ENCODE assay signal across 9 cellular contexts in the genomic region with DNA sequence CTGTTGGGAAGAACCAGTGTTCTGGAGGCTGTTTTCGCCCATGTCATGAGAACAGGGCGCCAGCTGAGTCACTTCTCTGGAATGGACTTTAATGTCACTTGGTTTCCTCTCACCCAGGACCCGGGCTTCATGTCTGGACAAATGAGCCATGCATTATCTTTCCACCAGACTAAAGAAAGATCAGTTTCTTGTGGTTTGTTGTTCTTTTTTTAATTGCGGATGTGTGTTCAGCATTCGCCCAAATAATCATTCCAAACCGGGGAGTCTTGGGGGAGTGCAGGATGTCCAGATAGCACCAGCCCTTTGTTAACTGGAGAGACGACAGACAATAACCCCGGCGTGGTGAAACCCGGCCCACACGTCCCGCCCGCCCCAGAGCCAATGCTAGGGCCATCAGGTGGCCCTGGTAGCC.
DNase-seq lines count a peak whose midpoint lies in the region; ATAC-seq, FAIRE-seq and TF ChIP-seq lines count a peak whose summit lies in the region.
"Had no signal": no experiment of that assay in that cellular context is flagged by ENCODE, and none has a peak within 500 bp of the region (broad histone marks: within the 10 kb centered on the region; RNA-seq: fewer than 3 reads in every experiment).

No MANE protein-coding gene starts in this region.

- TF ChIP-seq POLR2A in upper lobe of left lung (IDR thresholded peaks at IDR 0.05): no peak

- peak in 1 of 4 donors; percentile 78 for TF ChIP-seq EP300 in upper lobe of left lung (IDR thresholded peaks at IDR 0.05)

- peak overlapping the region; percentile 69 for H2BK120ac ChIP-seq in mesenchymal stem cell (ENCODE audit: low read depth, low read length)

- peak overlapping the region; percentile 94 for H4K91ac ChIP-seq in mesenchymal stem cell (ENCODE audit: low read length)

- H3K14ac ChIP-seq in mesenchymal stem cell (ENCODE audit: low read length in 2 of 2): no peak overlapping the region

- WGBS in mesenchymal stem cell: 18% methylated on average over 12 of the region's 13 CpGs
- WGBS in upper lobe of left lung, 2 donors: 38 to 60% methylated on average over 9 to 13 of the region's 13 CpGs

- no peak overlapping the region for H3K23ac ChIP-seq in mesenchymal stem cell (ENCODE audit: low read length in 2 of 2)

- H3K79me1 ChIP-seq in mesenchymal stem cell (replicated peaks; ENCODE audit: low read length, poor library complexity, severe bottlenecking): peaks cover 19% of the 10 kb centered on the region

- H3K4me1 ChIP-seq in mesenchymal stem cell (ENCODE audit: control insufficient read depth, insufficient read depth, low read depth, low read length) (peaks cover 64% of the 10 kb centered on the region), upper lobe of left lung (peaks cover 45 to 78% (median 71%) of the 10 kb centered on the region in 4 donors)

- H3K36me3 ChIP-seq in mesenchymal stem cell (ENCODE audit: control insufficient read depth in 1 of 2, insufficient read depth in 2 of 2, low read depth in 1 of 2, low read length in 2 of 2) (peaks cover 4 to 38% of the 10 kb centered on the region in 2 experiments), upper lobe of left lung (no peaks in the 10 kb centered on the region)

- DNase-seq in RCC 7860 (ENCODE audit: low spot score) (peak; percentile 87), dermis microvascular lymphatic vessel endothelial cell (ENCODE audit: low read depth in 2 of 2) (peak; percentile 75 to 97), mesenchymal stem cell (peak; percentile 93), upper lobe of left lung (no peak), left colon (no peak)
- DNase-seq: activated T-cell treated with anti-CD3 and anti-CD28 coated beads, Interleukin-2, amount 50 U/mL, for 48 hours; NCI-H524 treated with DMSO at 0.1 percent for 48 hours had no signal

- H2BK12ac ChIP-seq in mesenchymal stem cell (ENCODE audit: low read length in 2 of 2): peak overlapping the region; percentile 41 to 81

- ATAC-seq in upper lobe of left lung (ENCODE audit: low FRiP score in 2 of 2): no peak
- ATAC-seq in left colon: no peak
- ATAC-seq in GM19023 (IDR thresholded peaks at IDR 0.05; ENCODE audit: unreplicated experiment): no peak
- ATAC-seq in HG03045 (IDR thresholded peaks at IDR 0.05; ENCODE audit: unreplicated experiment): no peak

- H4K8ac ChIP-seq in mesenchymal stem cell (ENCODE audit: low read length): peak overlapping the region; percentile 80

- H2BK5ac ChIP-seq in mesenchymal stem cell (ENCODE audit: low read depth, low read length, poor library complexity, severe bottlenecking): no peak overlapping the region

- H3K27me3 ChIP-seq in mesenchymal stem cell (ENCODE audit: control insufficient read depth in 1 of 2, insufficient read depth in 1 of 2, low read length in 2 of 2) (no peaks in the 10 kb centered on the region), upper lobe of left lung (no peaks in the 10 kb centered on the region)

- TF ChIP-seq CTCF in upper lobe of left lung (IDR thresholded peaks at IDR 0.05): no peak

- H3K4ac ChIP-seq in mesenchymal stem cell (ENCODE audit: low read depth in 1 of 2, low read length in 2 of 2): peak overlapping the region; percentile 76 to 93

- peak; percentile 92 for FAIRE-seq in RCC 7860 (lab: Jason Lieb, UNC)

- H3K27ac ChIP-seq in mesenchymal stem cell (ENCODE audit: low read length, poor library complexity, severe bottlenecking) (peak overlapping the region; percentile 95), upper lobe of left lung (peak overlapping the region; percentile 69 to 81 (median 78))

- intact Hi-C loops in left colon (cut with DNase I, micrococcal nuclease): no loop called here

- peak overlapping the region; percentile 76 for H2AK5ac ChIP-seq in mesenchymal stem cell (ENCODE audit: low read length, severe bottlenecking)

- no peak overlapping the region for H2AFZ ChIP-seq in mesenchymal stem cell (ENCODE audit: low read depth, low read length)

- no peak overlapping the region for H2BK15ac ChIP-seq in mesenchymal stem cell (ENCODE audit: low read depth, poor library complexity, severe bottlenecking)

- no peak overlapping the region for H3K9ac ChIP-seq in mesenchymal stem cell (ENCODE audit: low read length)

- H3K4me3 ChIP-seq in mesenchymal stem cell (ENCODE audit: insufficient read depth in 1 of 2, low read depth in 1 of 2, low read length in 2 of 2): no peak overlapping the region
- no peak overlapping the region for H3K4me3 ChIP-seq in upper lobe of left lung

- no peak overlapping the region for H3K4me2 ChIP-seq in mesenchymal stem cell (ENCODE audit: low read length, poor library complexity, severe bottlenecking)

- H3K18ac ChIP-seq in mesenchymal stem cell (ENCODE audit: low read depth in 1 of 2, low read length in 2 of 2): peak overlapping the region; percentile 95 to 96

- H3K9me3 ChIP-seq in mesenchymal stem cell (ENCODE audit: control insufficient read depth, low read length) (no peaks in the 10 kb centered on the region), upper lobe of left lung (no peaks in the 10 kb centered on the region)

Comparison
In these comparisons a context has a peak if more than half of its experiments do, and no peak if none do; other contexts are left out.
1. DNase-seq: peak in RCC 7860 (single experiment), dermis microvascular lymphatic vessel endothelial cell (2 of 2) and mesenchymal stem cell (single experiment); none in upper lobe of left lung (0 of 2) and left colon (0 of 2).